In the genomic region with DNA sequence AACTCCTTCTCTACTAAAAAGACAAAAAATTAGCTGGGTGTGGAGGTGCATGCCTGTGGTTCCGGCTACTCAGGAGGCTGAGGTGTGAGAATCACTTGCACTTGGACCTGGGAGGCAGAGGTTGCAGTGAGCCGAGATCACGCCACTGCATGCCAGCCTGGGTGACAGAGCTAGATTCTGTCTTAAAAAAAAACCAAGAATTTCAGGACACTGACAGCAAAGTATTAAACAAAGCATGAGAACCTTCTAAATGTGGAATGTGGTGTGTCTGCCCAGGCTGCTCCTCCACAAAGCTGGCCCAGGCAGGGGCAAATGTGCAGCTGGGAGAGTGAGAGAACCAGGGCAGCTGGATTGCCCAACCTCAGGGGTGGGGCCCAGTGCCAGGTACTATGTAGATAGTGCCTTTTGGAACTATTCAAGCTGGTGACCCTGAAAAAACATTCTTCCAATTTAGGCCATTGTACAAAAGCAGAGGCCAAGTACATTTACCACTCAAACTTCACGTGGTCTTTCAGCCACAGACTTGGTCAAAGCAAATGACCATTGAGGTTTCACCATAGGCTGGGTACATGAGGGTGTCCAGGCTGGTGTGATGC, we compare ENCODE assay signal across 25 cellular contexts. TPM values are rescaled to one million over a fixed set of nuclear protein-coding genes. Genes with fewer than 3 reads are reported as not detected.
A peak's percentile ranks its signal among the peaks of the same experiment; 100 is the strongest.
DNase-seq lines count a peak whose midpoint lies in the region; ATAC-seq, FAIRE-seq and TF ChIP-seq lines count a peak whose summit lies in the region.
"Had no signal": no experiment of that assay in that cellular context is flagged by ENCODE, and none has a peak within 500 bp of the region (broad histone marks: within the 10 kb centered on the region; RNA-seq: fewer than 3 reads in every experiment).

No MANE protein-coding gene starts in this region.

- H3K79me2 ChIP-seq in HepG2 (ENCODE audit: insufficient read depth, low read length), result no peaks in the 10 kb centered on the region

- H3K4me3 Mint-ChIP-seq in activated CD8-positive, alpha-beta memory T cell treated with anti-CD3 and anti-CD28 coated beads, Interleukin-2, amount 10 ng/mL, durations not matched to agents 7 days and 5 days, result no peak overlapping the region
- no peak overlapping the region for H3K4me3 Mint-ChIP-seq in effector memory CD8-positive, alpha-beta T cell
- H3K4me3 Mint-ChIP-seq: activated naive CD4-positive, alpha-beta T cell treated with anti-CD3 and anti-CD28 coated beads, Interleukin-2, amount 10 ng/mL, durations not matched to agents 7 days and 5 days; CD8-positive, alpha-beta T cell; neural progenitor cell; T-helper 17 cell had no signal

- FAIRE-seq in HepG2 (lab: Jason Lieb, UNC), result no peak
- FAIRE-seq: frontal cortex, GM12891, H1 had no signal

- POLR2A ChIA-PET in HepG2 (lab: Yijun Ruan, JAX), result no interaction called here

- H3K4me3 ChIP-seq in liver (ENCODE audit: low read depth in 1 of 3, low read length in 3 of 3) (no peak overlapping the region), HepG2 (replicated peaks in 1 of 3; ENCODE audit: insufficient read depth in 1 of 3, low read depth in 2 of 3, low read length in 3 of 3) (no peak overlapping the region), mucosa of descending colon (no peak overlapping the region), vagina (no peak overlapping the region)
- H3K4me3 ChIP-seq: breast epithelium, neural progenitor cell, tibial nerve had no signal

- intact Hi-C loops in HepG2 (cut with micrococcal nuclease; ENCODE audit: unreplicated experiment), result no loop called here
- intact Hi-C loops in mucosa of descending colon (cut with DNase I, micrococcal nuclease), result no loop called here
- intact Hi-C loops in vagina (cut with DNase I), result no loop called here

- H3K27ac Mint-ChIP-seq in activated CD8-positive, alpha-beta memory T cell treated with anti-CD3 and anti-CD28 coated beads, Interleukin-2, amount 10 ng/mL, durations not matched to agents 7 days and 5 days, result no peak overlapping the region
- no peak overlapping the region for H3K27ac Mint-ChIP-seq in effector memory CD8-positive, alpha-beta T cell
- H3K27ac Mint-ChIP-seq: activated naive CD4-positive, alpha-beta T cell treated with anti-CD3 and anti-CD28 coated beads, Interleukin-2, amount 10 ng/mL, durations not matched to agents 7 days and 5 days; CD8-positive, alpha-beta T cell; neural progenitor cell; T-helper 17 cell had no signal

- H3K36me3 ChIP-seq in liver (ENCODE audit: control insufficient read depth in 4 of 4, insufficient read depth in 3 of 4, low read depth in 1 of 4, low read length in 3 of 4), result no peaks in the 10 kb centered on the region
- no peaks in the 10 kb centered on the region for H3K36me3 ChIP-seq in HepG2 (replicated peaks in 1 of 2; ENCODE audit: control insufficient read depth in 1 of 2, insufficient read depth in 2 of 2, low read length in 2 of 2)
- no peaks in the 10 kb centered on the region for H3K36me3 ChIP-seq in mucosa of descending colon (ENCODE audit: low read depth)
- no peaks in the 10 kb centered on the region for H3K36me3 ChIP-seq in vagina
- H3K36me3 ChIP-seq: breast epithelium, neural progenitor cell, tibial nerve had no signal

- no peak overlapping the region for H2AFZ ChIP-seq in HepG2 (ENCODE audit: low read length)
- H2AFZ ChIP-seq: neural progenitor cell had no signal

- H3K4me1 ChIP-seq in liver (ENCODE audit: control insufficient read depth in 4 of 4, insufficient read depth in 4 of 4, low read length in 3 of 4) (peaks cover 18 to 34% (median 24%) of the 10 kb centered on the region in 4 donors), HepG2 (ENCODE audit: insufficient read depth, low read length) (no peaks in the 10 kb centered on the region), mucosa of descending colon (ENCODE audit: low read depth) (no peaks in the 10 kb centered on the region), vagina (peaks cover 12% of the 10 kb centered on the region)
- H3K4me1 ChIP-seq: breast epithelium, neural progenitor cell, tibial nerve had no signal

- no peak for TF ChIP-seq CTCF in liver (IDR thresholded peaks at IDR 0.05; ENCODE audit: low read depth, low read length, missing input control)
- TF ChIP-seq CTCF in HepG2 (CRISPR knock-in tag; IDR thresholded peaks at IDR 0.05), result no peak
- TF ChIP-seq CTCF in mucosa of descending colon (IDR thresholded peaks at IDR 0.05), result no peak
- TF ChIP-seq CTCF in vagina (IDR thresholded peaks at IDR 0.05), result no peak

- H3K9me3 ChIP-seq in liver (ENCODE audit: control insufficient read depth in 4 of 4, low read length in 3 of 4), result no peaks in the 10 kb centered on the region
- no peaks in the 10 kb centered on the region for H3K9me3 ChIP-seq in HepG2 (ENCODE audit: low read length)
- no peaks in the 10 kb centered on the region for H3K9me3 ChIP-seq in mucosa of descending colon
- H3K9me3 ChIP-seq in vagina, result no peaks in the 10 kb centered on the region
- H3K9me3 ChIP-seq: breast epithelium had no signal

- in situ Hi-C loops in HepG2 (cut with HindIII; ENCODE audit: extremely low pct_ligation_motif_present, low pct_unique_long_range_greater_than_20kb), result no loop called here

- H3K27ac ChIP-seq in liver (ENCODE audit: low read depth in 1 of 2, low read length in 2 of 2) (peak overlapping the region; percentile 80 to 87), HepG2 (ENCODE audit: extremely low read length, insufficient read depth, low read length) (no peak overlapping the region), epithelial cell of prostate (peak overlapping the region; percentile 53), vagina (peak overlapping the region; percentile 20)
- H3K27ac ChIP-seq: breast epithelium, neural progenitor cell, tibial nerve had no signal

- TF ChIP-seq POLR2A in HepG2 (IDR thresholded peaks at IDR 0.05; ENCODE audit: insufficient read depth in 1 of 2, low read depth in 2 of 2, low read length in 2 of 2) (no peak), vagina (IDR thresholded peaks at IDR 0.05) (no peak)

- DNase-seq in HepG2 (ENCODE audit: low spot score) (no peak), epithelial cell of prostate (ENCODE audit: low read depth, low spot score) (peak; percentile 20), mucosa of descending colon (peak in 1 of 3 donors; percentile 36), vagina (ENCODE audit: extremely low spot score in 2 of 2) (no peak), COLO829 (ENCODE audit: low spot score) (no peak)
- no peak for DNase-seq in activated CD8-positive, alpha-beta memory T cell treated with anti-CD3 and anti-CD28 coated beads, Interleukin-2, amount 10 ng/mL, durations not matched to agents 7 days and 5 days
- no peak for DNase-seq in effector memory CD8-positive, alpha-beta T cell
- DNase-seq: 8988T; activated CD4-positive, CD25-positive, alpha-beta regulatory T cell treated with anti-CD3 and anti-CD28 coated beads, Interleukin-2, amount 50 U/mL, for 72 hours; activated naive CD4-positive, alpha-beta T cell treated with anti-CD3 and anti-CD28 coated beads, Interleukin-2, amount 10 ng/mL, durations not matched to agents 7 days and 5 days; CD8-positive, alpha-beta T cell; effector CD8-positive, alpha-beta T cell; mesendoderm; NCI-H2029; NCI-H69; RPMI8226; stimulated activated CD4-positive, alpha-beta T cell treated with anti-CD3 and anti-CD28 coated beads, Interleukin-4, amount 100 ng/mL, for 24 hours; T-helper 17 cell had no signal

- TF ChIP-seq RAD21 in liver (IDR thresholded peaks at IDR 0.05) (peak; percentile 63 to 72), HepG2 (CRISPR knock-in tag; IDR thresholded peaks at IDR 0.05) (no peak)

- peak overlapping the region in 1 of 2 donors; percentile 16 for H3K9ac ChIP-seq in liver (ENCODE audit: low read depth in 1 of 2, low read length in 2 of 2)
- H3K9ac ChIP-seq in HepG2 (ENCODE audit: insufficient read depth, low read depth, low read length), result no peak overlapping the region
- H3K9ac ChIP-seq: neural progenitor cell had no signal

- TF ChIP-seq EP300 in HepG2 (IDR thresholded peaks at IDR 0.05; ENCODE audit: low read depth in 2 of 2, low read length in 2 of 2), result no peak
- TF ChIP-seq EP300 in HepG2 (CRISPR knock-in tag; IDR thresholded peaks at IDR 0.05; ENCODE audit: borderline replicate concordance), result no peak

- WGBS in liver, result 27% methylated on average over 4 of the region's 4 CpGs
- 41% methylated on average over 4 of the region's 4 CpGs for WGBS in HepG2 (ENCODE audit: low lambda C conversion rate)

- CTCF ChIA-PET in HepG2 (lab: Yijun Ruan, JAX; ENCODE audit: low intra/inter-chr PET ratio, low total read pairs), result no interaction called here
- CTCF ChIA-PET in activated CD8-positive, alpha-beta memory T cell treated with anti-CD3 and anti-CD28 coated beads, Interleukin-2, amount 10 ng/mL, durations not matched to agents 7 days and 5 days (lab: Charles Lee), result no interaction called here

- H3K27me3 ChIP-seq in liver (ENCODE audit: control insufficient read depth in 4 of 4, insufficient read depth in 4 of 4, low read length in 3 of 4), result no peaks in the 10 kb centered on the region
- no peaks in the 10 kb centered on the region for H3K27me3 ChIP-seq in HepG2 (ENCODE audit: control insufficient read depth in 1 of 2, insufficient read depth in 2 of 2, low read length in 2 of 2)
- H3K27me3 ChIP-seq in vagina, result no peaks in the 10 kb centered on the region
- H3K27me3 ChIP-seq: breast epithelium, neural progenitor cell, tibial nerve had no signal

- H3K9me3 Mint-ChIP-seq in activated CD8-positive, alpha-beta memory T cell treated with anti-CD3 and anti-CD28 coated beads, Interleukin-2, amount 10 ng/mL, durations not matched to agents 7 days and 5 days (ENCODE audit: low read depth), result no peaks in the 10 kb centered on the region
- H3K9me3 Mint-ChIP-seq in effector memory CD8-positive, alpha-beta T cell, result peaks cover 0 to 2% of the 10 kb centered on the region in 2 donors
- H3K9me3 Mint-ChIP-seq: activated naive CD4-positive, alpha-beta T cell treated with anti-CD3 and anti-CD28 coated beads, Interleukin-2, amount 10 ng/mL, durations not matched to agents 7 days and 5 days had no signal

- no peaks in the 10 kb centered on the region for H3K36me3 Mint-ChIP-seq in activated CD8-positive, alpha-beta memory T cell treated with anti-CD3 and anti-CD28 coated beads, Interleukin-2, amount 10 ng/mL, durations not matched to agents 7 days and 5 days
- H3K36me3 Mint-ChIP-seq in effector memory CD8-positive, alpha-beta T cell (ENCODE audit: insufficient read depth), result no peaks in the 10 kb centered on the region
- H3K36me3 Mint-ChIP-seq: activated naive CD4-positive, alpha-beta T cell treated with anti-CD3 and anti-CD28 coated beads, Interleukin-2, amount 10 ng/mL, durations not matched to agents 7 days and 5 days; CD8-positive, alpha-beta T cell; neural progenitor cell had no signal

- peaks cover 47% of the 10 kb centered on the region for H3K27me3 Mint-ChIP-seq in activated CD8-positive, alpha-beta memory T cell treated with anti-CD3 and anti-CD28 coated beads, Interleukin-2, amount 10 ng/mL, durations not matched to agents 7 days and 5 days
- H3K27me3 Mint-ChIP-seq in effector memory CD8-positive, alpha-beta T cell, result peaks cover 49 to 76% of the 10 kb centered on the region in 2 donors

- BruUV-seq in HepG2 (replicated peaks; lab: Mats Ljungman, UMichigan), result no TSS peak

- no peaks in the 10 kb centered on the region for H3K4me1 Mint-ChIP-seq in activated CD8-positive, alpha-beta memory T cell treated with anti-CD3 and anti-CD28 coated beads, Interleukin-2, amount 10 ng/mL, durations not matched to agents 7 days and 5 days
- no peaks in the 10 kb centered on the region for H3K4me1 Mint-ChIP-seq in effector memory CD8-positive, alpha-beta T cell (ENCODE audit: low read depth in 2 of 2)
- H3K4me1 Mint-ChIP-seq: activated naive CD4-positive, alpha-beta T cell treated with anti-CD3 and anti-CD28 coated beads, Interleukin-2, amount 10 ng/mL, durations not matched to agents 7 days and 5 days; neural progenitor cell; T-helper 17 cell had no signal

- no peaks in the 10 kb centered on the region for H4K20me1 ChIP-seq in HepG2 (ENCODE audit: insufficient read depth, low read length)

- no peak for ATAC-seq in HepG2
- ATAC-seq in mucosa of descending colon, result peak; percentile 82
- ATAC-seq in activated CD8-positive, alpha-beta memory T cell treated with anti-CD3 and anti-CD28 coated beads, Interleukin-2, amount 10 ng/mL, durations not matched to agents 7 days and 5 days, result no peak
- ATAC-seq in effector memory CD8-positive, alpha-beta T cell (replicated peaks), result no peak
- ATAC-seq: CD8-positive, alpha-beta T cell; T-helper 17 cell had no signal

- H3K4me2 ChIP-seq in HepG2 (ENCODE audit: low read depth, low read length), result no peak overlapping the region
- H3K4me2 ChIP-seq: neural progenitor cell had no signal

RNA-seq across cellular contexts. Expression of a gene that starts 6.7 kb away (rescaled TPM):
- total RNA-seq in liver (1 to 10 TPM in 1 of 2 donors, not detected in 1; 1.6 TPM), HepG2 (2016; rRNA removed; fragmentation: Illumina TruSeq; extraction: Trizol) (not detected in 2 replicates), mucosa of descending colon (1 to 10 TPM; 2.1 to 6.5 (median 2.4) TPM), vagina (1.2 TPM)
- polyA plus RNA-seq in liver (1 to 10 TPM in 1 of 2 donors, under 1 TPM in 1; 0.14 to 1.8 TPM), HepG2 (2011; rRNA removed) (not detected in 2 replicates)
- not detected in 2 replicates for total RNA-seq in HepG2 (2016; cell fraction: cytosol; rRNA removed; fragmentation: Illumina TruSeq; extraction: Trizol; ENCODE audit: low read depth)
- total RNA-seq in HepG2 (2016; cell fraction: insoluble cytoplasmic fraction; rRNA removed; fragmentation: Illumina TruSeq; extraction: Trizol), result not detected in 2 replicates
- total RNA-seq in HepG2 (2016; cell fraction: membrane; rRNA removed; fragmentation: Illumina TruSeq; extraction: Trizol), result not detected in 2 replicates
- total RNA-seq in HepG2 (2016; cell fraction: nucleus; rRNA removed; fragmentation: Illumina TruSeq; extraction: Trizol), result not detected in 2 replicates
- not detected in 2 replicates for polyA plus RNA-seq in HepG2 (2011; cell fraction: cytosol; rRNA removed)
- polyA plus RNA-seq in HepG2 (2011; cell fraction: nucleus; rRNA removed), result not detected in 2 replicates
- not detected in 2 replicates for polyA plus RNA-seq in HepG2 (2012)
- polyA plus RNA-seq in HepG2 (2016; cell fraction: cytosol; fragmentation: Illumina TruSeq; extraction: Trizol; ENCODE audit: low read depth), result not detected in 2 replicates
- not detected in 2 replicates for polyA plus RNA-seq in HepG2 (2016; cell fraction: insoluble cytoplasmic fraction; fragmentation: Illumina TruSeq; extraction: Trizol; ENCODE audit: low read depth)
- not detected in 2 replicates for polyA plus RNA-seq in HepG2 (2016; cell fraction: membrane; fragmentation: Illumina TruSeq; extraction: Trizol; ENCODE audit: low read depth)
- polyA plus RNA-seq in HepG2 (2016; cell fraction: nucleus; fragmentation: Illumina TruSeq; extraction: Trizol; ENCODE audit: insufficient read depth, low read depth), result not detected in 2 replicates
- polyA minus RNA-seq in HepG2 (2011; rRNA and poly(A)+ RNA removed; ENCODE audit: low replicate concordance), result 0.84 TPM in 1 of 2 replicates, not detected in the other
- polyA minus RNA-seq in HepG2 (2011; cell fraction: cytosol; rRNA and poly(A)+ RNA removed), result not detected in 2 replicates
- polyA minus RNA-seq in HepG2 (2011; cell fraction: nucleus; rRNA and poly(A)+ RNA removed), result not detected in 2 replicates
- not detected for total RNA-seq in activated CD8-positive, alpha-beta memory T cell treated with anti-CD3 and anti-CD28 coated beads, Interleukin-2, amount 10 ng/mL, durations not matched to agents 7 days and 5 days
- total RNA-seq: breast epithelium; CD8-positive, alpha-beta T cell; frontal cortex; H1; T-helper 17 cell; tibial nerve had no signal
- polyA plus RNA-seq: H1 had no signal

RNA-seq across cellular contexts. Expression of a gene that starts 12.5 kb away (rescaled TPM):
- total RNA-seq in liver (100 to 1,000 TPM in 1 of 2 donors, not detected in 1; 136 TPM), HepG2 (2016; rRNA removed; fragmentation: Illumina TruSeq; extraction: Trizol) (not detected in 2 replicates), mucosa of descending colon (1 to 10 TPM; 2.4 to 7.0 (median 2.9) TPM), vagina (0.98 TPM)
- polyA plus RNA-seq in liver (100 to 1,000 TPM; 103 to 446 TPM), HepG2 (2011; rRNA removed) (not detected in 2 replicates)
- not detected in 2 replicates for total RNA-seq in HepG2 (2016; cell fraction: cytosol; rRNA removed; fragmentation: Illumina TruSeq; extraction: Trizol; ENCODE audit: low read depth)
- total RNA-seq in HepG2 (2016; cell fraction: insoluble cytoplasmic fraction; rRNA removed; fragmentation: Illumina TruSeq; extraction: Trizol), result not detected in 2 replicates
- 0.12 TPM in 1 of 2 replicates, not detected in the other for total RNA-seq in HepG2 (2016; cell fraction: membrane; rRNA removed; fragmentation: Illumina TruSeq; extraction: Trizol)
- total RNA-seq in HepG2 (2016; cell fraction: nucleus; rRNA removed; fragmentation: Illumina TruSeq; extraction: Trizol), result not detected in 2 replicates
- 0.04 TPM in 1 of 2 replicates, not detected in the other for polyA plus RNA-seq in HepG2 (2011; cell fraction: cytosol; rRNA removed)
- polyA plus RNA-seq in HepG2 (2011; cell fraction: nucleus; rRNA removed), result 0.08 and 0.10 TPM in 2 replicates
- polyA plus RNA-seq in HepG2 (2012), result not detected in 2 replicates
- not detected in 2 replicates for polyA plus RNA-seq in HepG2 (2016; cell fraction: cytosol; fragmentation: Illumina TruSeq; extraction: Trizol; ENCODE audit: low read depth)
- polyA plus RNA-seq in HepG2 (2016; cell fraction: insoluble cytoplasmic fraction; fragmentation: Illumina TruSeq; extraction: Trizol; ENCODE audit: low read depth), result not detected in 2 replicates
- polyA plus RNA-seq in HepG2 (2016; cell fraction: membrane; fragmentation: Illumina TruSeq; extraction: Trizol; ENCODE audit: low read depth), result not detected in 2 replicates
- polyA plus RNA-seq in HepG2 (2016; cell fraction: nucleus; fragmentation: Illumina TruSeq; extraction: Trizol; ENCODE audit: insufficient read depth, low read depth), result not detected in 2 replicates
- 0.42 TPM in 1 of 2 replicates, not detected in the other for polyA minus RNA-seq in HepG2 (2011; rRNA and poly(A)+ RNA removed; ENCODE audit: low replicate concordance)
- polyA minus RNA-seq in HepG2 (2011; cell fraction: cytosol; rRNA and poly(A)+ RNA removed), result not detected in 2 replicates
- polyA minus RNA-seq in HepG2 (2011; cell fraction: nucleus; rRNA and poly(A)+ RNA removed), result not detected in 2 replicates
- not detected for total RNA-seq in activated CD8-positive, alpha-beta memory T cell treated with anti-CD3 and anti-CD28 coated beads, Interleukin-2, amount 10 ng/mL, durations not matched to agents 7 days and 5 days
- total RNA-seq: breast epithelium; CD8-positive, alpha-beta T cell; frontal cortex; H1; T-helper 17 cell; tibial nerve had no signal
- polyA plus RNA-seq: H1 had no signal

RNA-seq across cellular contexts. Expression of a gene that starts 13.3 kb away (rescaled TPM):
- total RNA-seq in liver (10 to 100 TPM in 1 of 2 donors, not detected in 1; 46.5 TPM), HepG2 (2016; rRNA removed; fragmentation: Illumina TruSeq; extraction: Trizol) (not detected in 2 replicates), mucosa of descending colon (10 to 100 TPM in 1 of 3 donors, 1 to 10 TPM in 2; 8.5 to 19.3 (median 8.7) TPM), vagina (14.0 TPM)
- polyA plus RNA-seq in liver (100 to 1,000 TPM in 1 of 2 donors, 10 to 100 TPM in 1; 33.4 to 103 TPM), HepG2 (2011; rRNA removed) (0.25 and 0.35 TPM in 2 replicates)
- total RNA-seq in HepG2 (2016; cell fraction: cytosol; rRNA removed; fragmentation: Illumina TruSeq; extraction: Trizol; ENCODE audit: low read depth), result not detected in 2 replicates
- total RNA-seq in HepG2 (2016; cell fraction: insoluble cytoplasmic fraction; rRNA removed; fragmentation: Illumina TruSeq; extraction: Trizol), result 0.13 TPM in 1 of 2 replicates, not detected in the other
- not detected in 2 replicates for total RNA-seq in HepG2 (2016; cell fraction: membrane; rRNA removed; fragmentation: Illumina TruSeq; extraction: Trizol)
- total RNA-seq in HepG2 (2016; cell fraction: nucleus; rRNA removed; fragmentation: Illumina TruSeq; extraction: Trizol), result 0.75 TPM in 1 of 2 replicates, not detected in the other
- 0.08 and 0.31 TPM in 2 replicates for polyA plus RNA-seq in HepG2 (2011; cell fraction: cytosol; rRNA removed)
- 0.73 TPM in 1 of 2 replicates, not detected in the other for polyA plus RNA-seq in HepG2 (2011; cell fraction: nucleus; rRNA removed)
- polyA plus RNA-seq in HepG2 (2012), result 0.97 and 1.5 TPM in 2 replicates
- not detected in 2 replicates for polyA plus RNA-seq in HepG2 (2016; cell fraction: cytosol; fragmentation: Illumina TruSeq; extraction: Trizol; ENCODE audit: low read depth)
- polyA plus RNA-seq in HepG2 (2016; cell fraction: insoluble cytoplasmic fraction; fragmentation: Illumina TruSeq; extraction: Trizol; ENCODE audit: low read depth), result not detected in 2 replicates
- not detected in 2 replicates for polyA plus RNA-seq in HepG2 (2016; cell fraction: membrane; fragmentation: Illumina TruSeq; extraction: Trizol; ENCODE audit: low read depth)
- polyA plus RNA-seq in HepG2 (2016; cell fraction: nucleus; fragmentation: Illumina TruSeq; extraction: Trizol; ENCODE audit: insufficient read depth, low read depth), result 0.75 and 0.81 TPM in 2 replicates
- polyA minus RNA-seq in HepG2 (2011; rRNA and poly(A)+ RNA removed; ENCODE audit: low replicate concordance), result 1.3 TPM in 1 of 2 replicates, not detected in the other
- polyA minus RNA-seq in HepG2 (2011; cell fraction: cytosol; rRNA and poly(A)+ RNA removed), result not detected in 2 replicates
- 0.77 and 0.99 TPM in 2 replicates for polyA minus RNA-seq in HepG2 (2011; cell fraction: nucleus; rRNA and poly(A)+ RNA removed)
- not detected for total RNA-seq in activated CD8-positive, alpha-beta memory T cell treated with anti-CD3 and anti-CD28 coated beads, Interleukin-2, amount 10 ng/mL, durations not matched to agents 7 days and 5 days
- total RNA-seq: breast epithelium; CD8-positive, alpha-beta T cell; frontal cortex; H1; T-helper 17 cell had no signal
- polyA plus RNA-seq: H1 had no signal

RNA-seq across cellular contexts. Expression of a gene that starts 22.8 kb away (rescaled TPM):
- total RNA-seq in liver, result 10 to 100 TPM in 1 of 2 donors, not detected in 1; 18.2 TPM
- 10 to 100 TPM in 1 of 2 donors, 1 to 10 TPM in 1; 7.0 to 61.6 TPM for polyA plus RNA-seq in liver
- total RNA-seq in HepG2 (2016; rRNA removed; fragmentation: Illumina TruSeq; extraction: Trizol), result 0.11 TPM in 1 of 2 replicates, not detected in the other
- total RNA-seq in HepG2 (2016; cell fraction: cytosol; rRNA removed; fragmentation: Illumina TruSeq; extraction: Trizol; ENCODE audit: low read depth), result not detected in 2 replicates
- total RNA-seq in HepG2 (2016; cell fraction: insoluble cytoplasmic fraction; rRNA removed; fragmentation: Illumina TruSeq; extraction: Trizol), result not detected in 2 replicates
- not detected in 2 replicates for total RNA-seq in HepG2 (2016; cell fraction: membrane; rRNA removed; fragmentation: Illumina TruSeq; extraction: Trizol)
- total RNA-seq in HepG2 (2016; cell fraction: nucleus; rRNA removed; fragmentation: Illumina TruSeq; extraction: Trizol), result 0.25 TPM in 1 of 2 replicates, not detected in the other
- polyA plus RNA-seq in HepG2 (2011; rRNA removed), result 0.39 TPM in 1 of 2 replicates, not detected in the other
- polyA plus RNA-seq in HepG2 (2011; cell fraction: cytosol; rRNA removed), result 0.03 and 0.32 TPM in 2 replicates
- polyA plus RNA-seq in HepG2 (2011; cell fraction: nucleus; rRNA removed), result 0.16 TPM in 1 of 2 replicates, not detected in the other
- polyA plus RNA-seq in HepG2 (2012), result 0.20 TPM in 1 of 2 replicates, not detected in the other
- not detected in 2 replicates for polyA plus RNA-seq in HepG2 (2016; cell fraction: cytosol; fragmentation: Illumina TruSeq; extraction: Trizol; ENCODE audit: low read depth)
- polyA plus RNA-seq in HepG2 (2016; cell fraction: insoluble cytoplasmic fraction; fragmentation: Illumina TruSeq; extraction: Trizol; ENCODE audit: low read depth), result not detected in 2 replicates
- polyA plus RNA-seq in HepG2 (2016; cell fraction: membrane; fragmentation: Illumina TruSeq; extraction: Trizol; ENCODE audit: low read depth), result not detected in 2 replicates
- not detected in 2 replicates for polyA plus RNA-seq in HepG2 (2016; cell fraction: nucleus; fragmentation: Illumina TruSeq; extraction: Trizol; ENCODE audit: insufficient read depth, low read depth)
- polyA minus RNA-seq in HepG2 (2011; rRNA and poly(A)+ RNA removed; ENCODE audit: low replicate concordance), result 0.16 TPM in 1 of 2 replicates, not detected in the other
- polyA minus RNA-seq in HepG2 (2011; cell fraction: cytosol; rRNA and poly(A)+ RNA removed), result not detected in 2 replicates
- polyA minus RNA-seq in HepG2 (2011; cell fraction: nucleus; rRNA and poly(A)+ RNA removed), result 0.25 TPM in 1 of 2 replicates, not detected in the other
- total RNA-seq in mucosa of descending colon, result 1 to 10 TPM; 2.6 to 4.7 (median 2.7) TPM
- not detected for total RNA-seq in vagina
- total RNA-seq in activated CD8-positive, alpha-beta memory T cell treated with anti-CD3 and anti-CD28 coated beads, Interleukin-2, amount 10 ng/mL, durations not matched to agents 7 days and 5 days, result not detected
- total RNA-seq: CD8-positive, alpha-beta T cell; frontal cortex; H1; T-helper 17 cell; tibial nerve had no signal
- polyA plus RNA-seq: H1 had no signal

RNA-seq across cellular contexts. Expression of a gene that starts 24.3 kb away (rescaled TPM):
- total RNA-seq in liver (1 to 10 TPM in 1 of 2 donors, not detected in 1; 2.2 TPM), HepG2 (2016; rRNA removed; fragmentation: Illumina TruSeq; extraction: Trizol) (not detected in 2 replicates), mucosa of descending colon (10 to 100 TPM in 1 of 3 donors, 1 to 10 TPM in 2; 5.4 to 19.5 (median 5.9) TPM), vagina (4.9 TPM)
- polyA plus RNA-seq in liver (under 1 TPM; 0.02 to 0.38 TPM), HepG2 (2011; rRNA removed) (not detected in 2 replicates)
- not detected in 2 replicates for total RNA-seq in HepG2 (2016; cell fraction: cytosol; rRNA removed; fragmentation: Illumina TruSeq; extraction: Trizol; ENCODE audit: low read depth)
- not detected in 2 replicates for total RNA-seq in HepG2 (2016; cell fraction: insoluble cytoplasmic fraction; rRNA removed; fragmentation: Illumina TruSeq; extraction: Trizol)
- total RNA-seq in HepG2 (2016; cell fraction: membrane; rRNA removed; fragmentation: Illumina TruSeq; extraction: Trizol), result not detected in 2 replicates
- total RNA-seq in HepG2 (2016; cell fraction: nucleus; rRNA removed; fragmentation: Illumina TruSeq; extraction: Trizol), result not detected in 2 replicates
- not detected in 2 replicates for polyA plus RNA-seq in HepG2 (2011; cell fraction: cytosol; rRNA removed)
- not detected in 2 replicates for polyA plus RNA-seq in HepG2 (2011; cell fraction: nucleus; rRNA removed)
- polyA plus RNA-seq in HepG2 (2012), result not detected in 2 replicates
- polyA plus RNA-seq in HepG2 (2016; cell fraction: cytosol; fragmentation: Illumina TruSeq; extraction: Trizol; ENCODE audit: low read depth), result not detected in 2 replicates
- polyA plus RNA-seq in HepG2 (2016; cell fraction: insoluble cytoplasmic fraction; fragmentation: Illumina TruSeq; extraction: Trizol; ENCODE audit: low read depth), result not detected in 2 replicates
- polyA plus RNA-seq in HepG2 (2016; cell fraction: membrane; fragmentation: Illumina TruSeq; extraction: Trizol; ENCODE audit: low read depth), result not detected in 2 replicates
- polyA plus RNA-seq in HepG2 (2016; cell fraction: nucleus; fragmentation: Illumina TruSeq; extraction: Trizol; ENCODE audit: insufficient read depth, low read depth), result not detected in 2 replicates
- 0.51 TPM in 1 of 2 replicates, not detected in the other for polyA minus RNA-seq in HepG2 (2011; rRNA and poly(A)+ RNA removed; ENCODE audit: low replicate concordance)
- not detected in 2 replicates for polyA minus RNA-seq in HepG2 (2011; cell fraction: cytosol; rRNA and poly(A)+ RNA removed)
- not detected in 2 replicates for polyA minus RNA-seq in HepG2 (2011; cell fraction: nucleus; rRNA and poly(A)+ RNA removed)
- total RNA-seq in activated CD8-positive, alpha-beta memory T cell treated with anti-CD3 and anti-CD28 coated beads, Interleukin-2, amount 10 ng/mL, durations not matched to agents 7 days and 5 days, result not detected
- total RNA-seq: breast epithelium; CD8-positive, alpha-beta T cell; frontal cortex; H1; T-helper 17 cell; tibial nerve had no signal
- polyA plus RNA-seq: H1 had no signal
